9 cellular contexts compared by ENCODE assay signal in the genomic region with DNA sequence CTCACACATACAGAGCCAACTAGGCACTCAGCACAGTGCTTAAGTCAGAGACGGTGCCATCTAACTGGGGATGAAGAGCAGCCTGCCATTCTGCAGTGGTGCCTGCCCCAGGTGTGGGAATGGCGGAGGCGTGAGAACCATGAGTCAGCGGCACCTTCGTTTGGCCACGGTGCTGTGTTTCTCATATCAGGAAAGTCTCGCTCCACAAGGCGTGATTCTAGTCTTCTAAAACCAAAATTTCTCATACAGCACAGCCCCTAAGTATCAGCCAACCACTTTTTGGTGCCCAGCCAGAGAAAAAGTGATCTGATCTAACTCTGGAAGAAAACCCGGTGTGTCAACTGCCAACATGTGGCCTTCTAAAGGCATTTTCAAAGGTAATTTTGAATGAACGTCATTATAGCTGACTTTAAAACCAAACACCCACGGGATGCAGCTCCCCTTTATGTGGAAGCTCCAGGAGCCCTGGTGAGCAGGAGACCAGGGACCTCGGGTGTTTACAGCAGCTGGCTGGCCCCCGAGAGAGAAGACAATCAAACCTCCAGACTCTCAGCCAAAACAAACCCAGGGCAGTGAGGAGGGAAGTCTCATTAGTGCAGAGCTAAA. TPM values are rescaled to one million over a fixed set of nuclear protein-coding genes. Genes with fewer than 3 reads are reported as not detected.
DNase-seq lines count a peak whose midpoint lies in the region; ATAC-seq, FAIRE-seq and TF ChIP-seq lines count a peak whose summit lies in the region.
"Had no signal": no experiment of that assay in that cellular context is flagged by ENCODE, and none has a peak within 500 bp of the region (broad histone marks: within the 10 kb centered on the region; RNA-seq: fewer than 3 reads in every experiment).

No MANE protein-coding gene starts in this region.

- no peaks in the 10 kb centered on the region for H3K36me3 Mint-ChIP-seq in mesothelial cell of epicardium

- no peaks in the 10 kb centered on the region for H3K36me3 ChIP-seq in pancreas
- H3K36me3 ChIP-seq in HAP-1 (replicated peaks): no peaks in the 10 kb centered on the region

- ATAC-seq in GM18858 (IDR thresholded peaks at IDR 0.05; ENCODE audit: unreplicated experiment) (peak; percentile 77), GM21390 (IDR thresholded peaks at IDR 0.05; ENCODE audit: unreplicated experiment) (peak; percentile 62), HG03521 (IDR thresholded peaks at IDR 0.05; ENCODE audit: unreplicated experiment) (peak; percentile 73), pancreas (peak; percentile 71 to 81 (median 76))

- intact Hi-C loops in pancreas (cut with DNase I): no loop called here

- DNase-seq in pancreas (peak in 2 of 6 donors; percentile 25 to 53), HAP-1 (ENCODE audit: low spot score in 2 of 2) (no peak), cortex of kidney (lab: John Stamatoyannopoulos, UW) (no peak), mesothelial cell of epicardium (ENCODE audit: low spot score in 2 of 2, unreplicated experiment in 2 of 2) (no peak), SW480 (ENCODE audit: low spot score) (no peak)

- H3K27ac ChIP-seq in pancreas: peak overlapping the region in 2 of 4 donors; percentile 5 to 33

- H3K9me3 Mint-ChIP-seq in mesothelial cell of epicardium: no peaks in the 10 kb centered on the region

- H3K9me3 ChIP-seq in pancreas (no peaks in the 10 kb centered on the region), HAP-1 (no peaks in the 10 kb centered on the region)

- H3K4me1 ChIP-seq in pancreas: peaks cover 0 to 6% (median 0%) of the 10 kb centered on the region in 3 donors
- H3K4me1 ChIP-seq in HAP-1: no peaks in the 10 kb centered on the region

- H3K4me3 ChIP-seq in pancreas (no peak overlapping the region), HAP-1 (no peak overlapping the region)

- no peaks in the 10 kb centered on the region for H3K4me1 Mint-ChIP-seq in mesothelial cell of epicardium

- WGBS in pancreas, 2 donors: 32 to 36% methylated on average over 13 of the region's 13 CpGs

- FAIRE-seq in pancreas (lab: Jason Lieb, UNC): no peak

- in situ Hi-C loops in HAP-1 (cut with MboI; ENCODE audit: low sequenced_read_pairs): no loop called here

- no peaks in the 10 kb centered on the region for H3K27me3 ChIP-seq in pancreas
- no peaks in the 10 kb centered on the region for H3K27me3 ChIP-seq in HAP-1 (ENCODE audit: low read depth)

- H3K27ac Mint-ChIP-seq in mesothelial cell of epicardium: no peak overlapping the region

- TF ChIP-seq CTCF in pancreas (IDR thresholded peaks at IDR 0.05) (no peak), mesothelial cell of epicardium (IDR thresholded peaks at IDR 0.05; ENCODE audit: unreplicated experiment) (no peak)

- peaks cover 3% of the 10 kb centered on the region for H3K27me3 Mint-ChIP-seq in mesothelial cell of epicardium (ENCODE audit: low read depth)

- H3K4me3 Mint-ChIP-seq in mesothelial cell of epicardium: no peak overlapping the region

RNA-seq across cellular contexts. Expression of a gene that starts 54.6 kb away (rescaled TPM):
- total RNA-seq in pancreas (not detected), mesothelial cell of epicardium (not detected in 3 replicates)
- polyA plus RNA-seq in pancreas: not detected
- polyA plus RNA-seq: liver had no signal
